In the genomic region with DNA sequence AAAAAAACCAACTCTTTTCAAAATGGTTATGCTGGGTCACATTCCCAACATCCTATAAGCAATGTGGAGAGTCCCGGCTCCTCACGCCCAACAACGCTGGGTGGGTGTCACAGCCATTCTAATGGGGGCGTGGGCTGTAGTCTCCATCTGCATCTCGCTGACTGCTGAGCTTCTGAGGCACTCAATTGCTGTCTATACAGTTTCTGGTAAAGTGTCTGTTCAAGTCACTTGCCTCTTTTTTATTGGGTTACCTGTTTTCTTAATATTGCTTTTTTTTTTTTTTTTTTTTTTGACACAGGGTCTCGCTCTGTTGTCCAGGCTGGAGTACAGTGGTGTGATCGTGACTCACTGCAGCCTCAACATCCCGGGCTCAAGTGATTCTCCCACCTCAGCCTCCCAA, we compare ENCODE assay signal across 1 cellular context.
TF ChIP-seq lines count a peak whose summit lies in the region.

No MANE protein-coding gene starts in this region.

TF ChIP-seq in HEK293, 187 proteins besides CTCF, POLR2A, EP300 and RAD21:
- TF ChIP-seq, protein P1, sequence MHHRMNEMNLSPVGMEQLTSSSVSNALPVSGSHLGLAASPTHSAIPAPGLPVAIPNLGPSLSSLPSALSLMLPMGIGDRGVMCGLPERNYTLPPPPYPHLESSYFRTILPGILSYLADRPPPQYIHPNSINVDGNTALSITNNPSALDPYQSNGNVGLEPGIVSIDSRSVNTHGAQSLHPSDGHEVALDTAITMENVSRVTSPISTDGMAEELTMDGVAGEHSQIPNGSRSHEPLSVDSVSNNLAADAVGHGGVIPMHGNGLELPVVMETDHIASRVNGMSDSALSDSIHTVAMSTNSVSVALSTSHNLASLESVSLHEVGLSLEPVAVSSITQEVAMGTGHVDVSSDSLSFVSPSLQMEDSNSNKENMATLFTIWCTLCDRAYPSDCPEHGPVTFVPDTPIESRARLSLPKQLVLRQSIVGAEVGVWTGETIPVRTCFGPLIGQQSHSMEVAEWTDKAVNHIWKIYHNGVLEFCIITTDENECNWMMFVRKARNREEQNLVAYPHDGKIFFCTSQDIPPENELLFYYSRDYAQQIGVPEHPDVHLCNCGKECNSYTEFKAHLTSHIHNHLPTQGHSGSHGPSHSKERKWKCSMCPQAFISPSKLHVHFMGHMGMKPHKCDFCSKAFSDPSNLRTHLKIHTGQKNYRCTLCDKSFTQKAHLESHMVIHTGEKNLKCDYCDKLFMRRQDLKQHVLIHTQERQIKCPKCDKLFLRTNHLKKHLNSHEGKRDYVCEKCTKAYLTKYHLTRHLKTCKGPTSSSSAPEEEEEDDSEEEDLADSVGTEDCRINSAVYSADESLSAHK (tag by site-specific recombination; IDR thresholded peaks at IDR 0.05), result no peak
- TF ChIP-seq ZNF623 (tag by site-specific recombination; IDR thresholded peaks at IDR 0.05), result no peak
- TF ChIP-seq ZFHX2 (tag by site-specific recombination; conservative IDR thresholded peaks at IDR 0.05), result peak; percentile 44; the same call in 1 of the 2 replicates
